8 cellular contexts compared by ENCODE assay signal in the genomic region with DNA sequence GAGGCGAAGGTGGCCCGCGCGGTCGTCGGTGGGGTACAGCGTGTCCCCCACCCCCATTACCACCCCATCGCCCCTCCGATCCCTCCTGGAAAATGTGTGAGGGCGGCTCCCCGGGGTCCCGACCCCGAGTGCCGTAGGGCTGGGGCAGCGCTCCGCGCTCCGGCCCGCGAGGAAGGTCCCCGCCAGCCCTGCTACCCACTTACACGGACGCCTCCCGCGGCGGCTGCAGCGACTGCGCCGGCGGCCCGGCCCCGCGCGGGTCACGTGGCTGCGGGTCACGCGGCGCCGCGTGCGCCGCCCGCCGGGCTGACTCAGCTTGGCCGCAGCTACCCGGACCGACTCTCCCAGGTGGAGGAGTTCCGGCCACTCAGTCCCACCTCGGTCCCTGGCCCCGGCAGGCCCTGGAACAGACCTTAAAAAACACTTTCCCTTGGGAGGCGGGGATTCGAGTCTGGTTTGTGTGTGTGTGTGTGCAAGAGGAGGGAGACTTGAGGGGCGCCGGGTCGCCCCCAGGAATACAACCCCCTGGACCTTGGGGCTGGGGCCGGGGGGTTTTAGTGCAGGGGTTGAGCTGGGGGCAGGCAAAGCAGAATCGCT. TPM values are rescaled to one million over a fixed set of nuclear protein-coding genes. Genes with fewer than 3 reads are reported as not detected.
A peak's percentile ranks its signal among the peaks of the same experiment; 100 is the strongest.
DNase-seq lines count a peak whose midpoint lies in the region; ATAC-seq and TF ChIP-seq lines count a peak whose summit lies in the region.

A gene (minus strand): TSS at position 236 of the 597 bp plus-strand sequence. CDS start 992 bp downstream, outside the sequence.

- POLR2A ChIA-PET in Panc1 (lab: Charles Lee), result no interaction called here

- H3K9me3 ChIP-seq in BLaER1, result peaks cover 6% of the 10 kb centered on the region; the same call in 1 of the 2 replicates
- no peaks in the 10 kb centered on the region for H3K9me3 ChIP-seq in Panc1 (ENCODE audit: control insufficient read depth, insufficient read depth, low read depth, low read length)

- peak within 1 kb of the TSS; percentile 80 for H3K4me2 ChIP-seq in BLaER1

- H3K27ac ChIP-seq in BLaER1 (0 out of 2 replicates have a peak within 1 kb of the TSS, but pooled peaks have one; percentile 18), Panc1 (ENCODE audit: low read length) (peak within 1 kb of the TSS; percentile 96)

- H3K27me3 ChIP-seq in BLaER1 (peaks cover 29% of the 10 kb centered on the region), Panc1 (ENCODE audit: control insufficient read depth, insufficient read depth, low read length) (no peaks in the 10 kb centered on the region)

- H3K36me3 Mint-ChIP-seq in activated T-helper 1 cell treated with anti-CD3 and anti-CD28 coated beads, Interleukin-12 subunit alpha, Interleukin-12 subunit beta, Interleukin-2, Interleukin-4 antibody, amounts not matched to agents 30 ng/mL and 10 ng/mL and 1 ng/mL, durations not matched to agents 14 hours and 24 hours and 36 hours (ENCODE audit: low read depth), result peaks cover 22% of the 10 kb centered on the region
- H3K36me3 Mint-ChIP-seq in naive B cell, result no peaks in the 10 kb centered on the region

- H3K27me3 Mint-ChIP-seq in activated T-helper 1 cell treated with anti-CD3 and anti-CD28 coated beads, Interleukin-12 subunit alpha, Interleukin-12 subunit beta, Interleukin-2, Interleukin-4 antibody, amounts not matched to agents 30 ng/mL and 10 ng/mL and 1 ng/mL, durations not matched to agents 14 hours and 24 hours and 36 hours (ENCODE audit: insufficient read depth), result no peaks in the 10 kb centered on the region
- H3K27me3 Mint-ChIP-seq in naive B cell, result peaks cover 0 to 31% (median 10%) of the 10 kb centered on the region in 3 donors

- no peaks in the 10 kb centered on the region; the same call in 1 of the 2 replicates for H4K20me1 ChIP-seq in BLaER1

- intact Hi-C loops in Panc1 (cut with micrococcal nuclease; ENCODE audit: unreplicated experiment), result loop anchor here (2.0 kb wide), 1 partner anchor 132 kb away; no protein-coding TSS in a partner anchor
- intact Hi-C loops in activated T-helper 1 cell treated with anti-CD3 and anti-CD28 coated beads, Interleukin-12 subunit alpha, Interleukin-12 subunit beta, Interleukin-2, Interleukin-4 antibody, amounts not matched to agents 30 ng/mL and 10 ng/mL and 1 ng/mL, durations not matched to agents 14 hours and 24 hours and 36 hours (cut with micrococcal nuclease), result loop anchor here (1.0 to 10.0 kb wide), 2 partner anchors 132 to 312 kb away; a partner anchor contains a TSS

- H3K9me3 Mint-ChIP-seq in activated T-helper 1 cell treated with anti-CD3 and anti-CD28 coated beads, Interleukin-12 subunit alpha, Interleukin-12 subunit beta, Interleukin-2, Interleukin-4 antibody, amounts not matched to agents 30 ng/mL and 10 ng/mL and 1 ng/mL, durations not matched to agents 14 hours and 24 hours and 36 hours, result no peaks in the 10 kb centered on the region
- no peaks in the 10 kb centered on the region for H3K9me3 Mint-ChIP-seq in naive B cell

- BruUV-seq in Panc1 (replicated peaks; lab: Mats Ljungman, UMichigan), result no TSS peak

- peak within 1 kb of the TSS; percentile 97 for H3K27ac Mint-ChIP-seq in activated T-helper 1 cell treated with anti-CD3 and anti-CD28 coated beads, Interleukin-12 subunit alpha, Interleukin-12 subunit beta, Interleukin-2, Interleukin-4 antibody, amounts not matched to agents 30 ng/mL and 10 ng/mL and 1 ng/mL, durations not matched to agents 14 hours and 24 hours and 36 hours
- H3K27ac Mint-ChIP-seq in naive B cell, result peak within 1 kb of the TSS in 4 of 6 donors; percentile 49 to 88 (median 66)

- no peak for TF ChIP-seq CTCF in Panc1 (IDR thresholded peaks at IDR 0.05)

- H3K4me1 Mint-ChIP-seq in activated T-helper 1 cell treated with anti-CD3 and anti-CD28 coated beads, Interleukin-12 subunit alpha, Interleukin-12 subunit beta, Interleukin-2, Interleukin-4 antibody, amounts not matched to agents 30 ng/mL and 10 ng/mL and 1 ng/mL, durations not matched to agents 14 hours and 24 hours and 36 hours (ENCODE audit: low read depth), result peaks cover 87% of the 10 kb centered on the region
- H3K4me1 Mint-ChIP-seq in naive B cell, result peaks cover 13 to 49% (median 20%) of the 10 kb centered on the region in 3 donors

- peaks cover 62% of the 10 kb centered on the region for H3K4me1 ChIP-seq in BLaER1
- H3K4me1 ChIP-seq in Panc1 (ENCODE audit: control insufficient read depth, insufficient read depth, low read length), result peaks cover 25% of the 10 kb centered on the region

- in situ Hi-C loops in Panc1 (cut with HindIII; ENCODE audit: low pct_unique_long_range_greater_than_20kb, low sequenced_read_pairs), result no loop called here

- H3K9ac ChIP-seq in BLaER1, result peak within 1 kb of the TSS; percentile 57; the same call in 1 of the 2 replicates

- CTCF ChIA-PET in Panc1 (lab: Charles Lee), result interaction anchor here (0.7 kb wide), 1 partner anchor 130 kb away, joined by 4 read pairs; no protein-coding TSS in a partner anchor

- ATAC-seq in HG03442 (IDR thresholded peaks at IDR 0.05; ENCODE audit: unreplicated experiment) (peak; percentile 67), Panc1 (peak; percentile 92), naive B cell (ENCODE audit: low read depth in 2 of 2) (peak; percentile 90 to 92)

- H3K4me3 ChIP-seq in BLaER1 (peak within 1 kb of the TSS; percentile 62), Panc1 (ENCODE audit: low read depth in 2 of 2, low read length in 2 of 2) (peak within 1 kb of the TSS; percentile 83 to 99)

- DNase-seq in GM19238 (ENCODE audit: insufficient read length, low spot score), result peak; percentile 74
- DNase-seq in Panc1 (ENCODE audit: low read depth, low spot score), result no peak
- DNase-seq in activated T-helper 1 cell treated with anti-CD3 and anti-CD28 coated beads, Interleukin-12 subunit alpha, Interleukin-12 subunit beta, Interleukin-2, Interleukin-4 antibody, amounts not matched to agents 30 ng/mL and 10 ng/mL and 1 ng/mL, durations not matched to agents 14 hours and 24 hours and 36 hours (ENCODE audit: low spot score), result peak; percentile 71
- peak; percentile 74 for DNase-seq in fibroblast of gingiva (ENCODE audit: low read depth)
- DNase-seq in naive B cell, result peak; percentile 71
- peak in 5 of 6 experiments; percentile 33 to 63 (median 53) for DNase-seq in stimulated activated naive CD4-positive, alpha-beta T cell (lab: John Stamatoyannopoulos, UW)

- H3K36me3 ChIP-seq in BLaER1 (no peaks in the 10 kb centered on the region), Panc1 (ENCODE audit: control insufficient read depth, insufficient read depth, low read length) (peaks cover 3% of the 10 kb centered on the region)

- H3K4me3 Mint-ChIP-seq in activated T-helper 1 cell treated with anti-CD3 and anti-CD28 coated beads, Interleukin-12 subunit alpha, Interleukin-12 subunit beta, Interleukin-2, Interleukin-4 antibody, amounts not matched to agents 30 ng/mL and 10 ng/mL and 1 ng/mL, durations not matched to agents 14 hours and 24 hours and 36 hours, result peak within 1 kb of the TSS; percentile 89
- H3K4me3 Mint-ChIP-seq in naive B cell, result peak within 1 kb of the TSS; percentile 72 to 93 (median 86)

RNA-seq across cellular contexts. Expression of the gene that starts here (rescaled TPM):
- total RNA-seq in Panc1 (2021; ENCODE audit: unreplicated experiment), result 99.9 TPM
- polyA plus RNA-seq in Panc1 (2012; ENCODE audit: insufficient read length), result 98.1 TPM
- total RNA-seq in activated T-helper 1 cell treated with anti-CD3 and anti-CD28 coated beads, Interleukin-12 subunit alpha, Interleukin-12 subunit beta, Interleukin-2, Interleukin-4 antibody, amounts not matched to agents 30 ng/mL and 10 ng/mL and 1 ng/mL, durations not matched to agents 14 hours and 24 hours and 36 hours, result 87.5 and 88.4 TPM in 2 replicates
- polyA plus RNA-seq in naive B cell (ENCODE audit: low read depth in 6 of 6), result 1 to 10 TPM; 4.5 to 9.9 (median 6.2) TPM
